1 cellular context compared by ENCODE assay signal in the genomic region with DNA sequence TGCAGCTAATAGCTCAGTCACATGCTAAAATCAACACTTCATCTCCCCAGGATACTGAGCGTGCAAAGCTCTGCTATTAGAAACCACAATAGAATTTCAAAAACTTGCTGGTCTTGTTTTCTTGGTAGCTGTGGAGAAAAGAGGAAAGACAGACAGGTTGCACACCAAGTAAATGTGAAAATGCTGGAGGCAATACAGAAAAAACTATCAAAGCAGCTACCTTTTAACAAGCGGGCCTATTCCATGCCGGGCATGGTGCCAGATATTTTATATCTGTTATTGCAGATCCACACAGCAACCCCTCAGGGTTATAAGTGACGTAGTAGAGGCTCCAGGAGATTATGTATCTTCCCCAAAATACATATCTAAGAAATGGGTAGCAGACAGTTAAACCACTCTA.
TF ChIP-seq lines count a peak whose summit lies in the region.

No MANE protein-coding gene starts in this region.

TF ChIP-seq in K562, 482 proteins besides CTCF, POLR2A, EP300 and RAD21:
- peak; percentile 37; the same call in 1 of the 2 replicates for TF ChIP-seq NFIC (IDR thresholded peaks at IDR 0.05)
- TF ChIP-seq EGR1 (conservative IDR thresholded peaks at IDR 0.05): no peak
